10 cellular contexts compared by ENCODE assay signal in the genomic region with DNA sequence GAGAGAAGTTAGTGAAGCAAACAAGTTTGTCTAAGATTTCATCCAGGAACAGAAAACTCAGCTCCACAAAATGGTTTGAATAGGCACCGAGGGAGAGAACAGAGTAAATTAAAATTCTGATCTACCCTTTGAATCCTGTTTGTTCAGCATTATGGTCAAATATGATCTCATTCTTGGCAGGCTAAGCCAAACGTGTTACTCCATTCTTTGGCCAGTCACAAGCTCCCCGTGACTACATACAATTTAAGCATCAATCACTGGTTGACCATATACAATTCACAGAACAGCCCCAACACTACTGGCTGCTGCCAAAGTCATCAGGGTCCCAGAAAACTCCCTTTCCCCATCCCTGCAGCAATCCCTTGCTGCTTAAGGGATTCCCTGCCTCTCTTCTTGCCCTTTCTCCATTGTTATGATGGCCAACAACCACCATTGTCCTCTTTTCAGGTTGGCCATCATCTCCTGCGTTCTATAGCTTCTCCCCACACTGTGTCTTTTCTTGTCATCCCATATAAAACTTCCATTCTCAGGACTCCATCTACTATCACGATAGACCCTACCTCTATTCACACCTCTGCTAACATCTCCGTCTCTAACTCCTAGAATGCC. TPM values are rescaled to one million over a fixed set of nuclear protein-coding genes. Genes with fewer than 3 reads are reported as not detected.
DNase-seq lines count a peak whose midpoint lies in the region; ATAC-seq and TF ChIP-seq lines count a peak whose summit lies in the region.
"Had no signal": no experiment of that assay in that cellular context is flagged by ENCODE, and none has a peak within 500 bp of the region (broad histone marks: within the 10 kb centered on the region; RNA-seq: fewer than 3 reads in every experiment).

No MANE protein-coding gene starts in this region.

- H3K9me3 Mint-ChIP-seq in HFFc6 (no peaks in the 10 kb centered on the region), type B pancreatic cell (no peaks in the 10 kb centered on the region)

- no peaks in the 10 kb centered on the region; the same call in 1 of the 2 replicates for H3K36me3 Mint-ChIP-seq in HFFc6 (ENCODE audit: low read depth)
- H3K36me3 Mint-ChIP-seq in type B pancreatic cell = no peaks in the 10 kb centered on the region
- H3K36me3 Mint-ChIP-seq: activated CD8-positive, alpha-beta memory T cell treated with anti-CD3 and anti-CD28 coated beads, Interleukin-2, amount 10 ng/mL, durations not matched to agents 7 days and 5 days; CD4-positive, alpha-beta memory T cell had no signal

- peak; percentile 47 for DNase-seq in HFFc6
- DNase-seq in astrocyte of the spinal cord (ENCODE audit: low read depth, low spot score) = peak; percentile 76
- no peak for DNase-seq in left ventricle myocardium superior
- DNase-seq in sciatic nerve (ENCODE audit: low spot score) = no peak
- no peak for DNase-seq in type B pancreatic cell (ENCODE audit: extremely low spot score, unreplicated experiment)
- no peak for DNase-seq in OCI-M2 (lab: John Stamatoyannopoulos, UW; ENCODE audit: unreplicated experiment)
- DNase-seq: activated CD8-positive, alpha-beta memory T cell treated with anti-CD3 and anti-CD28 coated beads, Interleukin-2, amount 10 ng/mL, durations not matched to agents 7 days and 5 days; CD4-positive, alpha-beta memory T cell had no signal

- in situ Hi-C loops in astrocyte of the spinal cord (cut with HindIII; ENCODE audit: low sequenced_read_pairs) = no loop called here

- intact Hi-C loops in left ventricle myocardium superior (cut with micrococcal nuclease) (loop anchor here (5.0 kb wide), 1 partner anchor 43 kb away; no protein-coding TSS in a partner anchor), sciatic nerve (cut with DNase I) (loop anchor here (10.0 kb wide), 1 partner anchor 45 kb away; a partner anchor contains a TSS)

- H3K4me1 Mint-ChIP-seq in HFFc6 (ENCODE audit: low read depth) = peaks cover 72% of the 10 kb centered on the region
- H3K4me1 Mint-ChIP-seq in type B pancreatic cell (ENCODE audit: unreplicated experiment) = peaks cover 47% of the 10 kb centered on the region
- H3K4me1 Mint-ChIP-seq: activated CD8-positive, alpha-beta memory T cell treated with anti-CD3 and anti-CD28 coated beads, Interleukin-2, amount 10 ng/mL, durations not matched to agents 7 days and 5 days; CD4-positive, alpha-beta memory T cell had no signal

- no peaks in the 10 kb centered on the region; the same call in 1 of the 2 replicates for H3K27me3 Mint-ChIP-seq in HFFc6 (ENCODE audit: insufficient read depth)
- peaks cover 2% of the 10 kb centered on the region for H3K27me3 Mint-ChIP-seq in type B pancreatic cell

- no peak for TF ChIP-seq CTCF in HFFc6 (IDR thresholded peaks at IDR 0.05)
- TF ChIP-seq CTCF in astrocyte of the spinal cord (IDR thresholded peaks at IDR 0.05; ENCODE audit: low read depth, low read length) = no peak
- TF ChIP-seq CTCF in type B pancreatic cell (conservative IDR thresholded peaks at IDR 0.05) = no peak

- H3K27ac Mint-ChIP-seq in HFFc6 (peak overlapping the region; percentile 79), type B pancreatic cell (no peak overlapping the region)
- H3K27ac Mint-ChIP-seq: activated CD8-positive, alpha-beta memory T cell treated with anti-CD3 and anti-CD28 coated beads, Interleukin-2, amount 10 ng/mL, durations not matched to agents 7 days and 5 days; CD4-positive, alpha-beta memory T cell had no signal

- H3K4me3 ChIP-seq in astrocyte of the spinal cord (ENCODE audit: low read depth, low read length) = no peak overlapping the region

- H3K4me3 Mint-ChIP-seq in HFFc6 (no peak overlapping the region), type B pancreatic cell (no peak overlapping the region)
- H3K4me3 Mint-ChIP-seq: activated CD8-positive, alpha-beta memory T cell treated with anti-CD3 and anti-CD28 coated beads, Interleukin-2, amount 10 ng/mL, durations not matched to agents 7 days and 5 days; CD4-positive, alpha-beta memory T cell had no signal

- ATAC-seq in left ventricle myocardium superior (peak; percentile 42), sciatic nerve (peak; percentile 75), HG02885 (IDR thresholded peaks at IDR 0.05; ENCODE audit: poor library complexity, unreplicated experiment) (no peak), GM21576 (IDR thresholded peaks at IDR 0.05; ENCODE audit: unreplicated experiment) (no peak)
- ATAC-seq: activated CD8-positive, alpha-beta memory T cell treated with anti-CD3 and anti-CD28 coated beads, Interleukin-2, amount 10 ng/mL, durations not matched to agents 7 days and 5 days had no signal

RNA-seq across cellular contexts. Expression of a gene that starts 46.3 kb away (rescaled TPM):
- total RNA-seq in HFFc6 (2021; fragmentation: NEBNext Ultra II Directional; extraction: Animal tissue kit (Norgen Biotek cat#: 25700)) = 100 to 1,000 TPM in 5 of 6 experiments, 10 to 100 TPM in 1; 99.8 to 141 (median 130) TPM
- 63.2 TPM for total RNA-seq in left ventricle myocardium superior
- 48.9 TPM for total RNA-seq in sciatic nerve
- 29.9 and 36.6 TPM in 2 replicates for total RNA-seq in type B pancreatic cell (ENCODE audit: low replicate concordance)

Comparison
In these comparisons a context has a peak if more than half of its experiments do, and no peak if none do; other contexts are left out.
1. DNase-seq: peak in HFFc6 (single experiment) and astrocyte of the spinal cord (single experiment); none in left ventricle myocardium superior (single experiment), sciatic nerve (single experiment), type B pancreatic cell (single experiment) and OCI-M2 (single experiment).
2. ATAC-seq: peak in left ventricle myocardium superior (single experiment) and sciatic nerve (single experiment); none in HG02885 (single experiment) and GM21576 (single experiment).